22 cellular contexts compared by ENCODE assay signal in the genomic region with DNA sequence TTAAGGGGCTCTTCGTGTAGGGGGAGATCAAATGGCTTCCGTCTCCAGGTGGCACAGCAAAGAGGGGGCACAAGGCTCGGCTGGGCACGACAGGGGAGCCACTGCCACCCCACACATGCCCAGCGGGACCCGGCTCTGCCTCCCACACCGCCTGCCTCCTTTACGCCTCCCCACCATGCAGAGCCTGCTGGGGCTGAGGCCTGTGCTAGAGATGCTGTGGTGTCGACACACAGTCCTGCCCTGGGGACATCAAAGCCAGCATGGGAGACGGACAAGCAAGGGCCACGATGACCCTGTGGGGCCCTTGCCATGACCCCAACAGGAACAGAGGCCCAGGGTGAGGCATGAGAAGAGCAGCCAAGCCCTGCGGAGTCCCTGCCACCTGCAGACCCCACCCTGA.
DNase-seq lines count a peak whose midpoint lies in the region; ATAC-seq and TF ChIP-seq lines count a peak whose summit lies in the region.
"Had no signal": no experiment of that assay in that cellular context is flagged by ENCODE, and none has a peak within 500 bp of the region (broad histone marks: within the 10 kb centered on the region; RNA-seq: fewer than 3 reads in every experiment).

No MANE protein-coding gene starts in this region.

- CTCF ChIA-PET in activated CD8-positive, alpha-beta memory T cell treated with anti-CD3 and anti-CD28 coated beads, Interleukin-2, amount 10 ng/mL, durations not matched to agents 7 days and 5 days (lab: Charles Lee) = no interaction called here

- H2BK20ac ChIP-seq in H9 (ENCODE audit: low read depth, low read length, poor library complexity, severe bottlenecking) = no peak overlapping the region

- H2AFZ ChIP-seq in H9 (ENCODE audit: low read length) = no peak overlapping the region

- no peaks in the 10 kb centered on the region; the same call in 1 of the 2 replicates for H3K27me3 Mint-ChIP-seq in H9 (ENCODE audit: low read depth)
- H3K27me3 Mint-ChIP-seq in endodermal cell (ENCODE audit: insufficient read depth) = no peaks in the 10 kb centered on the region
- H3K27me3 Mint-ChIP-seq in nephron progenitor cell (ENCODE audit: low read depth, poor library complexity) = no peaks in the 10 kb centered on the region
- H3K27me3 Mint-ChIP-seq in activated CD8-positive, alpha-beta memory T cell treated with anti-CD3 and anti-CD28 coated beads, Interleukin-2, amount 10 ng/mL, durations not matched to agents 7 days and 5 days = no peaks in the 10 kb centered on the region
- H3K27me3 Mint-ChIP-seq: B cell had no signal

- H3K9me3 ChIP-seq in H9 (ENCODE audit: control insufficient read depth, low read depth, low read length) = no peaks in the 10 kb centered on the region
- peaks cover 5% of the 10 kb centered on the region for H3K9me3 ChIP-seq in endodermal cell (ENCODE audit: control insufficient read depth, low read length)

- no peak overlapping the region for H3K4me3 ChIP-seq in endodermal cell (ENCODE audit: low read length)
- H3K4me3 ChIP-seq: K562 had no signal

- H3K36me3 ChIP-seq in endodermal cell (ENCODE audit: control insufficient read depth, insufficient read depth, low read length) = no peaks in the 10 kb centered on the region

- no peaks in the 10 kb centered on the region for H4K20me1 ChIP-seq in H9 (ENCODE audit: control insufficient read depth, insufficient read depth, insufficient read length)

- no peak overlapping the region for H3K4ac ChIP-seq in H9 (ENCODE audit: low read depth, low read length)

- TF ChIP-seq CTCF in H9 (conservative IDR thresholded peaks at IDR 0.05) (no peak), endodermal cell (conservative IDR thresholded peaks at IDR 0.05) (no peak), nephron progenitor cell (IDR thresholded peaks at IDR 0.05) (no peak)

- 0 out of 2 replicates have a peak overlapping the region, but pooled peaks have one; percentile 6 for H3K14ac ChIP-seq in H9 (ENCODE audit: insufficient read depth, low read length)

- no peaks in the 10 kb centered on the region for H3K23me2 ChIP-seq in H9 (ENCODE audit: insufficient read length, low read depth, low read length, poor library complexity, severe bottlenecking)

- no peak overlapping the region for H3K27ac ChIP-seq in H9 (ENCODE audit: insufficient read length, low read depth, low read length)
- peak overlapping the region; percentile 70 for H3K27ac ChIP-seq in endodermal cell (ENCODE audit: low read depth, low read length)
- H3K27ac ChIP-seq: 22Rv1, RWPE1 had no signal

- H2AK5ac ChIP-seq in H9 (ENCODE audit: insufficient read length, low read length) = no peak overlapping the region

- no peak overlapping the region for H3T11ph ChIP-seq in H9 (ENCODE audit: low read length)

- no peak overlapping the region for H3K18ac ChIP-seq in H9 (ENCODE audit: insufficient read length, low read depth, low read length)

- H3K4me1 ChIP-seq in H9 (ENCODE audit: insufficient read depth, low read length) = no peaks in the 10 kb centered on the region
- H3K4me1 ChIP-seq in endodermal cell (ENCODE audit: control insufficient read depth, insufficient read depth, low read length) = no peaks in the 10 kb centered on the region

- no peak overlapping the region for H4K5ac ChIP-seq in H9 (ENCODE audit: insufficient read length, low read depth, low read length)

- H3K4me2 ChIP-seq in H9 (ENCODE audit: insufficient read depth, insufficient read length, low read length) = no peak overlapping the region

- H2BK120ac ChIP-seq in H9 (ENCODE audit: low read depth, low read length, poor library complexity, severe bottlenecking) = no peak overlapping the region

- H3K27ac Mint-ChIP-seq in H9 = no peak overlapping the region
- no peak overlapping the region for H3K27ac Mint-ChIP-seq in endodermal cell
- H3K27ac Mint-ChIP-seq in nephron progenitor cell = peak overlapping the region; percentile 77
- no peak overlapping the region for H3K27ac Mint-ChIP-seq in activated CD8-positive, alpha-beta memory T cell treated with anti-CD3 and anti-CD28 coated beads, Interleukin-2, amount 10 ng/mL, durations not matched to agents 7 days and 5 days
- H3K27ac Mint-ChIP-seq: B cell had no signal

- no peak overlapping the region for H3K23ac ChIP-seq in H9 (ENCODE audit: insufficient read length, low read depth, low read length)

- DNase-seq in Right ventricle myocardium superior (peak; percentile 29), Right ventricle myocardium inferior (ENCODE audit: missing footprints) (no peak), H9 (no peak), endodermal cell (no peak), nephron progenitor cell (no peak), NCI-H526 treated with DMSO at 0.1 percent for 48 hours (lab: John Stamatoyannopoulos, UW) (no peak), NCI-H2029 treated with DMSO at 0.1 percent for 48 hours (lab: John Stamatoyannopoulos, UW) (no peak)
- DNase-seq in activated CD8-positive, alpha-beta memory T cell treated with anti-CD3 and anti-CD28 coated beads, Interleukin-2, amount 10 ng/mL, durations not matched to agents 7 days and 5 days = no peak
- DNase-seq: Calu3, DMS79 treated with DMSO at 0.1 percent for 48 hours, Kasumi-1, NCI-H1092 treated with DMSO at 0.1 percent for 48 hours, NCI-H1436, NCI-H187, NCI-H2107, NCI-H446 treated with DMSO at 0.1 percent for 48 hours, NCI-H526 had no signal

- H2BK15ac ChIP-seq in H9 (ENCODE audit: low read depth, low read length) = no peak overlapping the region

- H2BK12ac ChIP-seq in H9 (ENCODE audit: insufficient read length, low read depth, low read length) = no peak overlapping the region

- peaks cover 11 to 13% of the 10 kb centered on the region in 2 experiments for H3K9me3 Mint-ChIP-seq in H9
- H3K9me3 Mint-ChIP-seq in endodermal cell = peaks cover 6% of the 10 kb centered on the region
- H3K9me3 Mint-ChIP-seq in nephron progenitor cell = peaks cover 7% of the 10 kb centered on the region
- H3K9me3 Mint-ChIP-seq in activated CD8-positive, alpha-beta memory T cell treated with anti-CD3 and anti-CD28 coated beads, Interleukin-2, amount 10 ng/mL, durations not matched to agents 7 days and 5 days (ENCODE audit: low read depth) = no peaks in the 10 kb centered on the region

- H3K56ac ChIP-seq in H9 (ENCODE audit: insufficient read length, low read depth, low read length) = no peak overlapping the region

- H3K27me3 ChIP-seq in H9 (ENCODE audit: insufficient read depth, low read length) = no peaks in the 10 kb centered on the region
- no peaks in the 10 kb centered on the region for H3K27me3 ChIP-seq in endodermal cell (ENCODE audit: control insufficient read depth, insufficient read depth, low read length, poor library complexity, severe bottlenecking)

- no peak for ATAC-seq in Right ventricle myocardium superior (ENCODE audit: poor library complexity)
- no peak for ATAC-seq in Right ventricle myocardium inferior
- ATAC-seq in activated CD8-positive, alpha-beta memory T cell treated with anti-CD3 and anti-CD28 coated beads, Interleukin-2, amount 10 ng/mL, durations not matched to agents 7 days and 5 days = no peak
- ATAC-seq: K562, SK-N-SH treated with all-trans-retinoic acid at 6 μM for 48 hours had no signal

- no peak overlapping the region for H4K91ac ChIP-seq in H9 (ENCODE audit: insufficient read length, low read depth, low read length)

- H4K8ac ChIP-seq in H9 (replicated peaks; ENCODE audit: insufficient read length, low read depth, low read length) = no peak overlapping the region

- H3K4me3 Mint-ChIP-seq in H9 (no peak overlapping the region), endodermal cell (no peak overlapping the region), nephron progenitor cell (no peak overlapping the region)
- H3K4me3 Mint-ChIP-seq in activated CD8-positive, alpha-beta memory T cell treated with anti-CD3 and anti-CD28 coated beads, Interleukin-2, amount 10 ng/mL, durations not matched to agents 7 days and 5 days = no peak overlapping the region
- H3K4me3 Mint-ChIP-seq: B cell had no signal

- intact Hi-C loops in Right ventricle myocardium superior (cut with DNase I) = no loop called here
- intact Hi-C loops in Right ventricle myocardium inferior (cut with DNase I) = no loop called here

- WGBS in H9 (ENCODE audit: extremely low coverage, insufficient read length, low lambda C conversion rate) = no CpG with 5 or more reads among the region's 12 CpGs
- 93 to 96% methylated on average over 3 to 12 of the region's 12 CpGs for WGBS in endodermal cell (ENCODE audit: insufficient coverage in 1 of 2, insufficient read length in 1 of 2), 2 experiments

- H3K79me2 ChIP-seq in H9 (ENCODE audit: insufficient read depth, low read length) = no peaks in the 10 kb centered on the region

- H3K36me3 Mint-ChIP-seq in H9 (ENCODE audit: insufficient read depth in 1 of 3, low read depth in 3 of 3) (peaks cover 16 to 34% (median 22%) of the 10 kb centered on the region in 3 experiments), endodermal cell (ENCODE audit: low read depth) (peaks cover 21% of the 10 kb centered on the region), nephron progenitor cell (ENCODE audit: low read depth) (peaks cover 38% of the 10 kb centered on the region)
- peaks cover under 1% of the 10 kb centered on the region for H3K36me3 Mint-ChIP-seq in activated CD8-positive, alpha-beta memory T cell treated with anti-CD3 and anti-CD28 coated beads, Interleukin-2, amount 10 ng/mL, durations not matched to agents 7 days and 5 days

- H3K4me1 Mint-ChIP-seq in H9 (peaks cover 12 to 16% of the 10 kb centered on the region in 2 experiments), endodermal cell (no peaks in the 10 kb centered on the region), nephron progenitor cell (peaks cover 67% of the 10 kb centered on the region)
- H3K4me1 Mint-ChIP-seq in activated CD8-positive, alpha-beta memory T cell treated with anti-CD3 and anti-CD28 coated beads, Interleukin-2, amount 10 ng/mL, durations not matched to agents 7 days and 5 days = no peaks in the 10 kb centered on the region
- H3K4me1 Mint-ChIP-seq: B cell had no signal

- H3K79me1 ChIP-seq in H9 (ENCODE audit: insufficient read depth, low read depth, low read length, poor library complexity, severe bottlenecking) = no peaks in the 10 kb centered on the region

- no peak overlapping the region for H2BK5ac ChIP-seq in H9 (ENCODE audit: insufficient read length, low read length)

- H3K9ac ChIP-seq in H9 (ENCODE audit: extremely low read depth, insufficient read length, low read length) (no peak overlapping the region), endodermal cell (ENCODE audit: extremely low read depth, low read length, poor library complexity, severe bottlenecking) (no peak overlapping the region)
